Comparison of ENCODE assay signal across 8 cellular contexts in the genomic region with DNA sequence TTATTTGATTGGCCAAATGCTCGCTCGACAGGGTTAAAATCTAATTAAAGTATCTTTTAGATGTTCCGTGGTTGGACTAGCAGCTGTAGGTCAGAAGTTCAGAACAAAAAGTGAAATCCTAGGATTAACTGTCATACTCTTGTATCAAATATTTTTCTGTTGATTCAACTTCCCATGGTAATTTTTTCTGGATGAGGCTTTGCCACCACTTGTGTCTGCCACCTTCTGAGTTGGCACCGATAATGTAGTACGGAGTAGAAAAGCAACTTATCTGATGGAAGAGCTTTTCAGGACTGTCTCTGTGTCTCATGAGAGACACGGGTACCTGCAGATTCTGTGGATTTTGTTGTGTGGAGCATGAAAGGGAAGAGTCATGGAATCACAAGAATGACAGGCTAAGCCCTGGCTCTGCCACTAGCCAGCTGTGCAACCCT. TPM values are rescaled to one million over a fixed set of nuclear protein-coding genes. Genes with fewer than 3 reads are reported as not detected.
DNase-seq lines count a peak whose midpoint lies in the region; ATAC-seq, FAIRE-seq and TF ChIP-seq lines count a peak whose summit lies in the region.

No MANE protein-coding gene starts in this region.

- peaks cover 5 to 14% (median 8%) of the 10 kb centered on the region in 4 donors for H3K4me1 ChIP-seq in upper lobe of left lung

- DNase-seq in HTR-8/SVneo (ENCODE audit: insufficient read length, low spot score) (peak; percentile 48), brain microvascular endothelial cell (peak; percentile 41), left lobe of liver (ENCODE audit: low spot score) (no peak), upper lobe of left lung (no peak), NCI-H2196 treated with DMSO at 0.1 percent for 48 hours (lab: John Stamatoyannopoulos, UW; ENCODE audit: unreplicated experiment) (no peak), H4 (ENCODE audit: low spot score) (no peak), COR-L47 (lab: John Stamatoyannopoulos, UW) (no peak)
- no peak for DNase-seq in effector memory CD8-positive, alpha-beta T cell

- H3K4me3 Mint-ChIP-seq in effector memory CD8-positive, alpha-beta T cell, result no peak overlapping the region

- H3K4me3 ChIP-seq in brain microvascular endothelial cell (ENCODE audit: low read depth, low read length) (no peak overlapping the region), upper lobe of left lung (no peak overlapping the region)

- H3K4me1 Mint-ChIP-seq in effector memory CD8-positive, alpha-beta T cell (ENCODE audit: low read depth in 2 of 2), result peaks cover 0 to 3% of the 10 kb centered on the region in 2 donors

- FAIRE-seq in HTR-8/SVneo (lab: Jason Lieb, UNC), result no peak

- H3K9me3 ChIP-seq in upper lobe of left lung, result no peaks in the 10 kb centered on the region

- H3K36me3 Mint-ChIP-seq in effector memory CD8-positive, alpha-beta T cell (ENCODE audit: insufficient read depth), result peaks cover 2% of the 10 kb centered on the region

- no peaks in the 10 kb centered on the region for H3K9me3 Mint-ChIP-seq in effector memory CD8-positive, alpha-beta T cell

- TF ChIP-seq CTCF in brain microvascular endothelial cell (IDR thresholded peaks at IDR 0.05; ENCODE audit: low read depth, low read length, missing control alignments) (no peak), upper lobe of left lung (IDR thresholded peaks at IDR 0.05) (no peak)

- no peaks in the 10 kb centered on the region for H3K27me3 ChIP-seq in brain microvascular endothelial cell (replicated peaks)
- H3K27me3 ChIP-seq in upper lobe of left lung, result no peaks in the 10 kb centered on the region

- in situ Hi-C loops in brain microvascular endothelial cell (cut with HindIII; ENCODE audit: low pct_ligation_motif_present, low sequenced_read_pairs), result no loop called here

- H3K27me3 Mint-ChIP-seq in effector memory CD8-positive, alpha-beta T cell, result peaks cover 0 to 7% of the 10 kb centered on the region in 2 donors

- peak; percentile 29 for ATAC-seq in left lobe of liver
- ATAC-seq in upper lobe of left lung (ENCODE audit: low FRiP score in 2 of 2), result no peak
- no peak for ATAC-seq in effector memory CD8-positive, alpha-beta T cell (replicated peaks)

- 46 to 47% methylated on average over 6 of the region's 6 CpGs for WGBS in upper lobe of left lung, 2 donors

- no peak overlapping the region for H3K27ac Mint-ChIP-seq in effector memory CD8-positive, alpha-beta T cell

- no peak for TF ChIP-seq POLR2A in upper lobe of left lung (IDR thresholded peaks at IDR 0.05)

- H3K36me3 ChIP-seq in brain microvascular endothelial cell (replicated peaks), result no peaks in the 10 kb centered on the region
- H3K36me3 ChIP-seq in upper lobe of left lung, result no peaks in the 10 kb centered on the region

- peak overlapping the region; percentile 46 for H3K27ac ChIP-seq in brain microvascular endothelial cell
- H3K27ac ChIP-seq in upper lobe of left lung, result peak overlapping the region; percentile 5 to 57 (median 38)

- TF ChIP-seq EP300 in upper lobe of left lung (IDR thresholded peaks at IDR 0.05), result no peak

RNA-seq across cellular contexts. Expression of a gene that starts 44.6 kb away (rescaled TPM):
- total RNA-seq in left lobe of liver (80.2 TPM), upper lobe of left lung (100 to 1,000 TPM in 5 of 6 donors, 10 to 100 TPM in 1; 60.8 to 209 (median 166) TPM)
- total RNA-seq in H4 (2014; rRNA removed; shearing (Covaris generic)), result 121 and 137 TPM in 2 replicates

Comparison
In these comparisons a context has a peak if more than half of its experiments do, and no peak if none do; other contexts are left out.
1. DNase-seq: peak in HTR-8/SVneo (single experiment) and brain microvascular endothelial cell (single experiment); none in left lobe of liver (single experiment), upper lobe of left lung (0 of 2), effector memory CD8-positive, alpha-beta T cell (0 of 3), NCI-H2196 treated with DMSO at 0.1 percent for 48 hours (single experiment), H4 (single experiment) and COR-L47 (single experiment).